In genomic region chrX:64204701-64205440, GRCh38 we compare ENCODE assay signal across 8 cellular contexts. TPM values are rescaled to one million over a fixed set of nuclear protein-coding genes. Genes with fewer than 3 reads are reported as not detected.
A peak's percentile ranks its signal among the peaks of the same experiment; 100 is the strongest.
DNase-seq lines count a peak whose midpoint lies in the region; ATAC-seq and TF ChIP-seq lines count a peak whose summit lies in the region.

No MANE protein-coding gene starts in this region.

- H3K36me3 ChIP-seq in SK-N-MC (ENCODE audit: insufficient read depth, low read length): no peaks in the 10 kb centered on the region

- peak overlapping the region; percentile 57 for H3K9ac ChIP-seq in SK-N-MC (ENCODE audit: insufficient read length)

- H3K27ac ChIP-seq in SK-N-MC: no peak overlapping the region

- no peak for TF ChIP-seq CTCF in AG09309 (IDR thresholded peaks at IDR 0.05; ENCODE audit: control insufficient read depth, insufficient read depth, low read depth, low read length, missing control alignments)

- H3K9me3 ChIP-seq in SK-N-MC (ENCODE audit: low read depth, low read length): no peaks in the 10 kb centered on the region

- ATAC-seq in GM18517 (IDR thresholded peaks at IDR 0.05; ENCODE audit: unreplicated experiment): peak; percentile 19
- peak; percentile 7 for ATAC-seq in HG03196 (IDR thresholded peaks at IDR 0.05; ENCODE audit: unreplicated experiment)

- DNase-seq in AG09309 (ENCODE audit: low read depth): no peak
- no peak for DNase-seq in SK-N-MC (ENCODE audit: low read depth, low spot score)
- peak; percentile 32 for DNase-seq in cerebellum (ENCODE audit: low spot score)
- peak; percentile 9 for DNase-seq in kidney tubule cell (ENCODE audit: low spot score)
- DNase-seq in stimulated activated CD4-positive, alpha-beta T cell treated with anti-CD3 and anti-CD28 coated beads, Interleukin-2, amount 100 ng/mL, for 24 hours: peak; percentile 14 to 20
- DNase-seq in NOMO-1 (lab: John Stamatoyannopoulos, UW; ENCODE audit: unreplicated experiment in 2 of 2): no peak

- peak overlapping the region; percentile 64 for H3K4me3 ChIP-seq in AG09309 (ENCODE audit: control insufficient read depth, low read depth, low read length)
- H3K4me3 ChIP-seq in SK-N-MC: peak overlapping the region; percentile 82

RNA-seq across cellular contexts. Expression of gene AMER1, which starts 0.6 kb away (rescaled TPM):
- total RNA-seq in cerebellum: 10.4 TPM

RNA-seq across cellular contexts. Expression of gene ASB12, which starts 25.5 kb away (rescaled TPM):
- 0.54 TPM for total RNA-seq in cerebellum

Comparison
In these comparisons a context has a peak if more than half of its experiments do, and no peak if none do; other contexts are left out.
1. DNase-seq: peak in cerebellum (single experiment), kidney tubule cell (single experiment) and stimulated activated CD4-positive, alpha-beta T cell treated with anti-CD3 and anti-CD28 coated beads, Interleukin-2, amount 100 ng/mL, for 24 hours (2 of 2); none in AG09309 (single experiment), SK-N-MC (single experiment) and NOMO-1 (0 of 2).